In genomic region chrX:45505214-45505613, GRCh38 we compare ENCODE assay signal across 1 cellular context.
TF ChIP-seq lines count a peak whose summit lies in the region.

No MANE protein-coding gene starts in this region.

TF ChIP-seq in HCT116, 20 proteins besides CTCF, POLR2A, EP300 and RAD21 (continued from another document):
- TF ChIP-seq ZBTB33 (IDR thresholded peaks at IDR 0.05; ENCODE audit: extremely low read depth, insufficient replicate concordance, low read length) (no peak), EZH2phosphoT487 (IDR thresholded peaks at IDR 0.05; ENCODE audit: borderline replicate concordance) (no peak), YY1 (IDR thresholded peaks at IDR 0.05; ENCODE audit: extremely low read depth, insufficient replicate concordance, low read depth, low read length) (no peak), SIN3A (IDR thresholded peaks at IDR 0.05; ENCODE audit: low read depth) (no peak), FOSL1 (IDR thresholded peaks at IDR 0.05; ENCODE audit: low read depth) (no peak), TCF7L2 (IDR thresholded peaks at IDR 0.05; ENCODE audit: borderline replicate concordance, extremely low read depth, insufficient read depth, insufficient read length) (no peak), POLR2AphosphoS5 (IDR thresholded peaks at IDR 0.05; ENCODE audit: low read depth, low read length) (no peak), ATF3 (IDR thresholded peaks at IDR 0.05) (no peak), CBX3 (IDR thresholded peaks at IDR 0.05; ENCODE audit: low read depth) (no peak), ZFX (IDR thresholded peaks at IDR 0.05) (no peak), EZH2 (IDR thresholded peaks at IDR 0.05) (no peak), ZNF274 (IDR thresholded peaks at IDR 0.05; ENCODE audit: low read depth, low read length) (no peak)
